In genomic region chr13:47886314-47886713, GRCh38 we compare ENCODE assay signal across 17 cellular contexts.
A peak's percentile ranks its signal among the peaks of the same experiment; 100 is the strongest.
DNase-seq lines count a peak whose midpoint lies in the region; ATAC-seq and TF ChIP-seq lines count a peak whose summit lies in the region.
"Had no signal": no experiment of that assay in that cellular context is flagged by ENCODE, and none has a peak within 500 bp of the region (broad histone marks: within the 10 kb centered on the region; RNA-seq: fewer than 3 reads in every experiment).

No MANE protein-coding gene starts in this region.

- no peaks in the 10 kb centered on the region for H3K36me3 ChIP-seq in PC-3 (ENCODE audit: low read depth, low read length)
- H3K36me3 ChIP-seq: SJCRH30 had no signal

- H3F3A ChIP-seq in PC-3 (ENCODE audit: low read length, unreplicated experiment), result no peaks in the 10 kb centered on the region

- H3K4me3 Mint-ChIP-seq in activated naive CD8-positive, alpha-beta T cell treated with anti-CD3 and anti-CD28 coated beads, Interleukin-2, amount 10 ng/mL, durations not matched to agents 7 days and 5 days, result peak overlapping the region; percentile 60
- H3K4me3 Mint-ChIP-seq in activated naive CD8-positive, alpha-beta T cell treated with anti-CD3 and anti-CD28 coated beads for 36 hours, result no peak overlapping the region
- H3K4me3 Mint-ChIP-seq in activated T-helper 2 cell treated with anti-CD3 and anti-CD28 coated beads, Interferon-gamma antibody, Interleukin-2, Interleukin-4, amounts not matched to agents 10 μg/mL and 5 μg/mL and 100 μg/mL, durations not matched to agents 14 hours and 24 hours and 36 hours (ENCODE audit: low read depth), result no peak overlapping the region
- H3K4me3 Mint-ChIP-seq: CD14-positive monocyte had no signal

- no peaks in the 10 kb centered on the region for H3K4me1 ChIP-seq in PC-3 (ENCODE audit: insufficient read depth, low read length)
- H3K4me1 ChIP-seq: SJCRH30 had no signal

- peaks cover 32% of the 10 kb centered on the region for H3K4me1 Mint-ChIP-seq in activated naive CD8-positive, alpha-beta T cell treated with anti-CD3 and anti-CD28 coated beads, Interleukin-2, amount 10 ng/mL, durations not matched to agents 7 days and 5 days
- peaks cover 8% of the 10 kb centered on the region for H3K4me1 Mint-ChIP-seq in activated naive CD8-positive, alpha-beta T cell treated with anti-CD3 and anti-CD28 coated beads for 36 hours
- peaks cover 21% of the 10 kb centered on the region for H3K4me1 Mint-ChIP-seq in activated T-helper 2 cell treated with anti-CD3 and anti-CD28 coated beads, Interferon-gamma antibody, Interleukin-2, Interleukin-4, amounts not matched to agents 10 μg/mL and 5 μg/mL and 100 μg/mL, durations not matched to agents 14 hours and 24 hours and 36 hours (ENCODE audit: low read depth)

- BruUV-seq in PC-3 (replicated peaks; lab: Mats Ljungman, UMichigan), result no TSS peak

- H2AFZ ChIP-seq in PC-3 (ENCODE audit: low read length), result no peak overlapping the region

- H3K36me3 Mint-ChIP-seq in activated naive CD8-positive, alpha-beta T cell treated with anti-CD3 and anti-CD28 coated beads, Interleukin-2, amount 10 ng/mL, durations not matched to agents 7 days and 5 days, result peaks cover 12% of the 10 kb centered on the region
- peaks cover 4% of the 10 kb centered on the region for H3K36me3 Mint-ChIP-seq in activated naive CD8-positive, alpha-beta T cell treated with anti-CD3 and anti-CD28 coated beads for 36 hours
- peaks cover 2% of the 10 kb centered on the region for H3K36me3 Mint-ChIP-seq in activated T-helper 2 cell treated with anti-CD3 and anti-CD28 coated beads, Interferon-gamma antibody, Interleukin-2, Interleukin-4, amounts not matched to agents 10 μg/mL and 5 μg/mL and 100 μg/mL, durations not matched to agents 14 hours and 24 hours and 36 hours (ENCODE audit: low read depth)
- H3K36me3 Mint-ChIP-seq: CD14-positive monocyte had no signal

- TF ChIP-seq CTCF in PC-3 (conservative IDR thresholded peaks at IDR 0.05; ENCODE audit: low read depth, low read length), result no peak

- H3K79me2 ChIP-seq in PC-3 (ENCODE audit: low read length), result no peaks in the 10 kb centered on the region

- H3K4me2 ChIP-seq in PC-3 (ENCODE audit: low read length), result no peak overlapping the region

- peak overlapping the region; percentile 96 for H3K27ac Mint-ChIP-seq in activated naive CD8-positive, alpha-beta T cell treated with anti-CD3 and anti-CD28 coated beads, Interleukin-2, amount 10 ng/mL, durations not matched to agents 7 days and 5 days
- H3K27ac Mint-ChIP-seq in activated naive CD8-positive, alpha-beta T cell treated with anti-CD3 and anti-CD28 coated beads for 36 hours, result no peak overlapping the region
- peak overlapping the region; percentile 41 for H3K27ac Mint-ChIP-seq in activated T-helper 2 cell treated with anti-CD3 and anti-CD28 coated beads, Interferon-gamma antibody, Interleukin-2, Interleukin-4, amounts not matched to agents 10 μg/mL and 5 μg/mL and 100 μg/mL, durations not matched to agents 14 hours and 24 hours and 36 hours
- H3K27ac Mint-ChIP-seq: CD14-positive monocyte had no signal

- H4K20me1 ChIP-seq in PC-3 (ENCODE audit: low read length), result no peaks in the 10 kb centered on the region

- H3K9me2 ChIP-seq in PC-3 (replicated peaks; ENCODE audit: low read length), result no peaks in the 10 kb centered on the region

- no peaks in the 10 kb centered on the region for H3K27me3 Mint-ChIP-seq in activated naive CD8-positive, alpha-beta T cell treated with anti-CD3 and anti-CD28 coated beads, Interleukin-2, amount 10 ng/mL, durations not matched to agents 7 days and 5 days
- no peaks in the 10 kb centered on the region for H3K27me3 Mint-ChIP-seq in activated naive CD8-positive, alpha-beta T cell treated with anti-CD3 and anti-CD28 coated beads for 36 hours
- peaks cover 2% of the 10 kb centered on the region for H3K27me3 Mint-ChIP-seq in activated T-helper 2 cell treated with anti-CD3 and anti-CD28 coated beads, Interferon-gamma antibody, Interleukin-2, Interleukin-4, amounts not matched to agents 10 μg/mL and 5 μg/mL and 100 μg/mL, durations not matched to agents 14 hours and 24 hours and 36 hours (ENCODE audit: low read depth)

- CTCF ChIA-PET in PC-3 (lab: Charles Lee), result no interaction called here

- H3K27ac ChIP-seq in PC-3 (ENCODE audit: low read length), result no peak overlapping the region
- H3K27ac ChIP-seq: SJCRH30 had no signal

- POLR2A ChIA-PET in activated naive CD8-positive, alpha-beta T cell treated with anti-CD3 and anti-CD28 coated beads, Interleukin-2, amount 10 ng/mL, durations not matched to agents 7 days and 5 days (lab: Charles Lee), result no interaction called here
- POLR2A ChIA-PET in PC-3 (lab: Charles Lee; ENCODE audit: unreplicated experiment), result no interaction called here

- no peak overlapping the region for H3K4me3 ChIP-seq in PC-3 (ENCODE audit: low read length)
- H3K4me3 ChIP-seq: SJCRH30 had no signal

- DNase-seq in activated naive CD8-positive, alpha-beta T cell treated with anti-CD3 and anti-CD28 coated beads, Interleukin-2, amount 10 ng/mL, durations not matched to agents 7 days and 5 days, result peak; percentile 44
- no peak for DNase-seq in activated naive CD8-positive, alpha-beta T cell treated with anti-CD3 and anti-CD28 coated beads for 36 hours
- peak; percentile 24 for DNase-seq in MV-4-11 (lab: John Stamatoyannopoulos, UW)
- DNase-seq in activated T-helper 2 cell treated with anti-CD3 and anti-CD28 coated beads, Interferon-gamma antibody, Interleukin-2, Interleukin-4, amounts not matched to agents 10 μg/mL and 5 μg/mL and 100 μg/mL, durations not matched to agents 14 hours and 24 hours and 36 hours (ENCODE audit: low spot score), result no peak
- no peak for DNase-seq in activated T-cell treated with anti-CD3 and anti-CD28 coated beads, Interleukin-2, amount 50 U/mL, for 48 hours
- no peak for DNase-seq in PC-3
- DNase-seq: ACHN, DMS79 treated with DMSO at 0.1 percent for 48 hours, KBM-7, NCI-H1436, NCI-H2029, NCI-H526, SJCRH30 had no signal

- H3K9me3 ChIP-seq in PC-3 (ENCODE audit: low read length), result no peaks in the 10 kb centered on the region
- H3K9me3 ChIP-seq: SJCRH30 had no signal

- no peak overlapping the region for H3K9ac ChIP-seq in PC-3 (ENCODE audit: low read length)

- peak; percentile 95 for ATAC-seq in activated naive CD8-positive, alpha-beta T cell treated with anti-CD3 and anti-CD28 coated beads, Interleukin-2, amount 10 ng/mL, durations not matched to agents 7 days and 5 days (ENCODE audit: low read depth)
- no peak for ATAC-seq in HG02970 (IDR thresholded peaks at IDR 0.05; ENCODE audit: low FRiP score, unreplicated experiment)
- no peak for ATAC-seq in PC-3
- ATAC-seq: HepG2, Panc1 had no signal

- no peaks in the 10 kb centered on the region for H3K27me3 ChIP-seq in PC-3 (ENCODE audit: low read length)
- H3K27me3 ChIP-seq: SJCRH30 had no signal

- intact Hi-C loops in activated T-helper 2 cell treated with anti-CD3 and anti-CD28 coated beads, Interferon-gamma antibody, Interleukin-2, Interleukin-4, amounts not matched to agents 10 μg/mL and 5 μg/mL and 100 μg/mL, durations not matched to agents 14 hours and 24 hours and 36 hours (cut with micrococcal nuclease), result no loop called here
- intact Hi-C loops in PC-3 (cut with micrococcal nuclease), result no loop called here

- H3K9me3 Mint-ChIP-seq in activated naive CD8-positive, alpha-beta T cell treated with anti-CD3 and anti-CD28 coated beads, Interleukin-2, amount 10 ng/mL, durations not matched to agents 7 days and 5 days, result peaks cover 9% of the 10 kb centered on the region
- no peaks in the 10 kb centered on the region for H3K9me3 Mint-ChIP-seq in activated naive CD8-positive, alpha-beta T cell treated with anti-CD3 and anti-CD28 coated beads for 36 hours
- no peaks in the 10 kb centered on the region for H3K9me3 Mint-ChIP-seq in activated T-helper 2 cell treated with anti-CD3 and anti-CD28 coated beads, Interferon-gamma antibody, Interleukin-2, Interleukin-4, amounts not matched to agents 10 μg/mL and 5 μg/mL and 100 μg/mL, durations not matched to agents 14 hours and 24 hours and 36 hours

Comparison
In these comparisons a context has a peak if more than half of its experiments do, and no peak if none do; other contexts are left out.
1. DNase-seq: peak in activated naive CD8-positive, alpha-beta T cell treated with anti-CD3 and anti-CD28 coated beads, Interleukin-2, amount 10 ng/mL, durations not matched to agents 7 days and 5 days (single experiment) and MV-4-11 (single experiment); none in activated naive CD8-positive, alpha-beta T cell treated with anti-CD3 and anti-CD28 coated beads for 36 hours (single experiment), activated T-helper 2 cell treated with anti-CD3 and anti-CD28 coated beads, Interferon-gamma antibody, Interleukin-2, Interleukin-4, amounts not matched to agents 10 μg/mL and 5 μg/mL and 100 μg/mL, durations not matched to agents 14 hours and 24 hours and 36 hours (single experiment), activated T-cell treated with anti-CD3 and anti-CD28 coated beads, Interleukin-2, amount 50 U/mL, for 48 hours (0 of 2) and PC-3 (single experiment).